17 cellular contexts compared by ENCODE assay signal in genomic region chr9:21988056-21988990, GRCh38. TPM values are rescaled to one million over a fixed set of nuclear protein-coding genes. Genes with fewer than 3 reads are reported as not detected.
DNase-seq lines count a peak whose midpoint lies in the region; ATAC-seq, FAIRE-seq and TF ChIP-seq lines count a peak whose summit lies in the region.
"Had no signal": no experiment of that assay in that cellular context is flagged by ENCODE, and none has a peak within 500 bp of the region (broad histone marks: within the 10 kb centered on the region; RNA-seq: fewer than 3 reads in every experiment).

No MANE protein-coding gene starts in this region.

- no peak overlapping the region for H3K4me3 ChIP-seq in astrocyte (ENCODE audit: insufficient read depth, low read depth, low read length)
- H3K4me3 ChIP-seq in skeletal muscle satellite cell (ENCODE audit: low read length) = no peak overlapping the region
- H3K4me3 ChIP-seq: body of pancreas had no signal

- no peak overlapping the region for H2AFZ ChIP-seq in astrocyte (ENCODE audit: low read depth, low read length)

- peaks cover 51% of the 10 kb centered on the region for H3K27me3 Mint-ChIP-seq in astrocyte (ENCODE audit: low read depth, unreplicated experiment)
- H3K27me3 Mint-ChIP-seq in activated naive CD8-positive, alpha-beta T cell treated with anti-CD3 and anti-CD28 coated beads for 36 hours = peaks cover 81% of the 10 kb centered on the region

- no peak for TF ChIP-seq CTCF in astrocyte (IDR thresholded peaks at IDR 0.05; ENCODE audit: insufficient read depth, low read depth, low read length)

- no peak for FAIRE-seq in astrocyte (lab: Jason Lieb, UNC)

- peaks cover 16% of the 10 kb centered on the region for H3K36me3 Mint-ChIP-seq in astrocyte (ENCODE audit: low read depth, unreplicated experiment)
- peaks cover 9% of the 10 kb centered on the region for H3K36me3 Mint-ChIP-seq in activated naive CD8-positive, alpha-beta T cell treated with anti-CD3 and anti-CD28 coated beads for 36 hours
- H3K36me3 Mint-ChIP-seq: activated CD4-positive, alpha-beta memory T cell treated with anti-CD3 and anti-CD28 coated beads for 36 hours had no signal

- H3K4me2 ChIP-seq in astrocyte (ENCODE audit: low read length) (peak overlapping the region; percentile 79), skeletal muscle satellite cell (ENCODE audit: low read length) (peak overlapping the region; percentile 74)

- ATAC-seq in HG02840 (IDR thresholded peaks at IDR 0.05; ENCODE audit: low FRiP score, unreplicated experiment) = no peak
- ATAC-seq: body of pancreas had no signal

- H3K27ac ChIP-seq in astrocyte (ENCODE audit: low read depth, low read length) = peak overlapping the region; percentile 70
- H3K27ac ChIP-seq: body of pancreas had no signal

- H3K9me3 ChIP-seq in astrocyte (ENCODE audit: insufficient read depth, low read depth, low read length) = peaks cover 4% of the 10 kb centered on the region
- no peaks in the 10 kb centered on the region for H3K9me3 ChIP-seq in skeletal muscle satellite cell (replicated peaks; ENCODE audit: low read length)
- H3K9me3 ChIP-seq: body of pancreas had no signal

- H3K36me3 ChIP-seq in astrocyte (ENCODE audit: insufficient read depth, low read length) = no peaks in the 10 kb centered on the region
- H3K36me3 ChIP-seq in skeletal muscle satellite cell (ENCODE audit: insufficient read depth, low read length) = peaks cover 2% of the 10 kb centered on the region

- peaks cover 57% of the 10 kb centered on the region for H3K79me2 ChIP-seq in astrocyte (ENCODE audit: insufficient read depth, low read length)

- DNase-seq in NCI-H2227 treated with DMSO at 0.1 percent for 48 hours (lab: John Stamatoyannopoulos, UW) (peak; percentile 21), NCI-H2227 (lab: John Stamatoyannopoulos, UW; ENCODE audit: unreplicated experiment) (no peak), NCI-H2081 treated with DMSO at 0.1 percent for 48 hours (lab: John Stamatoyannopoulos, UW) (peak; percentile 44), astrocyte (ENCODE audit: low read depth) (no peak), NCI-H446 (lab: John Stamatoyannopoulos, UW) (no peak)
- no peak for DNase-seq in activated naive CD8-positive, alpha-beta T cell treated with anti-CD3 and anti-CD28 coated beads for 36 hours
- DNase-seq: activated CD4-positive, alpha-beta memory T cell treated with anti-CD3 and anti-CD28 coated beads for 36 hours; body of pancreas; COR-L47; foreskin fibroblast; H9; NCI-H524 treated with DMSO at 0.1 percent for 48 hours; occipital lobe; Right ventricle myocardium superior had no signal

- H3K4me1 ChIP-seq in astrocyte (ENCODE audit: insufficient read depth, low read length) = peaks cover 24% of the 10 kb centered on the region
- peaks cover 29% of the 10 kb centered on the region for H3K4me1 ChIP-seq in skeletal muscle satellite cell (ENCODE audit: control insufficient read depth, insufficient read depth, low read length)

- peaks cover 5% of the 10 kb centered on the region for H3K4me1 Mint-ChIP-seq in astrocyte (ENCODE audit: low read depth, unreplicated experiment)
- peaks cover 8% of the 10 kb centered on the region for H3K4me1 Mint-ChIP-seq in activated naive CD8-positive, alpha-beta T cell treated with anti-CD3 and anti-CD28 coated beads for 36 hours

- H3K27ac Mint-ChIP-seq in astrocyte (ENCODE audit: unreplicated experiment) = no peak overlapping the region
- no peak overlapping the region for H3K27ac Mint-ChIP-seq in activated naive CD8-positive, alpha-beta T cell treated with anti-CD3 and anti-CD28 coated beads for 36 hours
- H3K27ac Mint-ChIP-seq: activated CD4-positive, alpha-beta memory T cell treated with anti-CD3 and anti-CD28 coated beads for 36 hours; H9 had no signal

- H3K27me3 ChIP-seq in astrocyte (ENCODE audit: insufficient read depth, low read length) = no peaks in the 10 kb centered on the region
- H3K27me3 ChIP-seq in skeletal muscle satellite cell (ENCODE audit: control insufficient read depth, insufficient read depth, low read length) = no peaks in the 10 kb centered on the region

- H3K9ac ChIP-seq in astrocyte (ENCODE audit: low read length) = peak overlapping the region; percentile 69
- peak overlapping the region; percentile 75 for H3K9ac ChIP-seq in skeletal muscle satellite cell (ENCODE audit: low read depth, low read length)

- no peaks in the 10 kb centered on the region for H4K20me1 ChIP-seq in astrocyte (ENCODE audit: insufficient read depth, low read length)

- no peak overlapping the region for H3K4me3 Mint-ChIP-seq in astrocyte (ENCODE audit: unreplicated experiment)
- H3K4me3 Mint-ChIP-seq in activated naive CD8-positive, alpha-beta T cell treated with anti-CD3 and anti-CD28 coated beads for 36 hours = no peak overlapping the region
- H3K4me3 Mint-ChIP-seq: activated CD4-positive, alpha-beta memory T cell treated with anti-CD3 and anti-CD28 coated beads for 36 hours had no signal

- peaks cover 7% of the 10 kb centered on the region for H3K9me3 Mint-ChIP-seq in astrocyte (ENCODE audit: unreplicated experiment)
- peaks cover 7% of the 10 kb centered on the region for H3K9me3 Mint-ChIP-seq in activated naive CD8-positive, alpha-beta T cell treated with anti-CD3 and anti-CD28 coated beads for 36 hours
- H3K9me3 Mint-ChIP-seq: activated CD4-positive, alpha-beta memory T cell treated with anti-CD3 and anti-CD28 coated beads for 36 hours had no signal

RNA-seq across cellular contexts. Expression of gene CDKN2A, which starts 5.9 kb away (rescaled TPM):
- 71.6 and 81.4 TPM in 2 replicates for total RNA-seq in astrocyte
- 51.5 and 56.1 TPM in 2 replicates for total RNA-seq in skeletal muscle satellite cell (2012; rRNA removed)
- total RNA-seq in activated naive CD8-positive, alpha-beta T cell treated with anti-CD3 and anti-CD28 coated beads for 36 hours = 1 to 10 TPM in 1 of 2 experiments, under 1 TPM in 1; 0.97 to 1.5 TPM
- total RNA-seq: A673, occipital lobe had no signal

RNA-seq across cellular contexts. Expression of gene CDKN2B-AS1, which starts 6.3 kb away (rescaled TPM):
- 2.3 TPM in 2 replicates for total RNA-seq in astrocyte
- total RNA-seq in skeletal muscle satellite cell (2012; rRNA removed) = 3.3 and 3.5 TPM in 2 replicates
- total RNA-seq in activated naive CD8-positive, alpha-beta T cell treated with anti-CD3 and anti-CD28 coated beads for 36 hours = under 1 TPM in 1 of 2 experiments, not detected in 1; 0.10 TPM
- total RNA-seq: A673, H9, Right ventricle myocardium superior had no signal

RNA-seq across cellular contexts. Expression of gene CDKN2B, which starts 20.8 kb away (rescaled TPM):
- 306 and 314 TPM in 2 replicates for total RNA-seq in astrocyte
- 6.6 and 15.7 TPM in 2 replicates for total RNA-seq in skeletal muscle satellite cell (2012; rRNA removed)
- not detected for total RNA-seq in activated naive CD8-positive, alpha-beta T cell treated with anti-CD3 and anti-CD28 coated beads for 36 hours
- total RNA-seq: A673 had no signal

Comparison
In these comparisons a context has a peak if more than half of its experiments do, and no peak if none do; other contexts are left out.
1. DNase-seq: peak in NCI-H2227 treated with DMSO at 0.1 percent for 48 hours (single experiment) and NCI-H2081 treated with DMSO at 0.1 percent for 48 hours (single experiment); none in NCI-H2227 (single experiment), astrocyte (single experiment), activated naive CD8-positive, alpha-beta T cell treated with anti-CD3 and anti-CD28 coated beads for 36 hours (single experiment) and NCI-H446 (0 of 2).
2. RNA of gene CDKN2A, which starts 5.9 kb away (total RNA-seq): 71.6 to 81.4 TPM in astrocyte; 0.97 to 1.5 TPM in activated naive CD8-positive, alpha-beta T cell treated with anti-CD3 and anti-CD28 coated beads for 36 hours; every median in the first group is over 10 times any median in the second.
3. RNA of gene CDKN2B, which starts 20.8 kb away (total RNA-seq): 306 to 314 TPM in astrocyte; not detected in activated naive CD8-positive, alpha-beta T cell treated with anti-CD3 and anti-CD28 coated beads for 36 hours; every median in the first group is over 100 times any median in the second.